Comparison of ENCODE assay signal across 11 cellular contexts in the genomic region with DNA sequence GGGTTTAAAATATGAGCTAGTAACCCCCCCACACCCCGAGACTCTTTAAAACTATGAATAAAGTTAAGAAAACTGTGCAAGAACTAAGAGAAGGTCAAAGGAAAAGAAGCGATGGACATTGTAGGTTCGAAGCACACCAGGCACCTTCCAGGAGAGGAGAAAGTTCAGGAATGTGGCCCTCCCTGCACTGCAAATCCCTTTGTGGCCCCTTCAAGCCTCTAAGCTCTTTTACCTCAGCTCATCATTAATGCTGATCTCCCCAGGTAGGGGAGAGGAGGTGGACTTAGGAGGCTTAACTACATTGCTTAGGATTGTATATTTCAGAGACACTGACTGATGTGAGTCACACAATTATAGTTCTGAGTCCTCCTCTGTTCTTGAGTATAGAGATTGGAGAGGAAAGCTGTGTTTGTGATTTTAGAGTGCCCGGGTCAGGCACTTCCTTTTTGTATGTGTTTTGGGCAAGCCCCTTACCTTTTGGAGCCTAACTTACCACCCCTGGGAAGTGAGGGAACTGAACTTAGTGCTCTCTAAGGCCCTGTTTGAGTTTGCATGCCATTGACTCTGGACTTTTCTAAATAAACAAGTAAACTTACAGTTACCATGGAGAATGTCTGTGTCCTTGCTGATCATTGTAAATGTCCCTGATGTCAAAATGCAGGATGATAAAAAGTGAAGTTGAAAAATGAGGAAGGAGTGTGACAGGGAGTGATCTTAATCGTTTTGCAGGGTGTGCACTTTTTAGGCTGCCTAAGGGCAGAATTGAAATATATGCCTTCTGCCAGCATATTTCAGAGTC.
DNase-seq lines count a peak whose midpoint lies in the region; ATAC-seq and TF ChIP-seq lines count a peak whose summit lies in the region.
"Had no signal": no experiment of that assay in that cellular context is flagged by ENCODE, and none has a peak within 500 bp of the region (broad histone marks: within the 10 kb centered on the region; RNA-seq: fewer than 3 reads in every experiment).

No MANE protein-coding gene starts in this region.

- no peaks in the 10 kb centered on the region for H3K4me1 ChIP-seq in SK-N-SH (ENCODE audit: control insufficient read depth in 1 of 2, insufficient read depth in 2 of 2, low read depth in 1 of 2, low read length in 1 of 2)
- H3K4me1 ChIP-seq in ovary (ENCODE audit: insufficient read depth): no peaks in the 10 kb centered on the region

- TF ChIP-seq POLR2A in ovary (IDR thresholded peaks at IDR 0.05): no peak

- no peaks in the 10 kb centered on the region for H3K4me1 Mint-ChIP-seq in activated naive CD8-positive, alpha-beta T cell treated with anti-CD3 and anti-CD28 coated beads for 36 hours
- peaks cover 6% of the 10 kb centered on the region for H3K4me1 Mint-ChIP-seq in type B pancreatic cell (ENCODE audit: unreplicated experiment)

- no peaks in the 10 kb centered on the region for H4K20me1 ChIP-seq in SK-N-SH (ENCODE audit: insufficient read depth)

- H3K4me2 ChIP-seq in SK-N-SH: no peak overlapping the region

- ATAC-seq in SK-N-SH treated with all-trans-retinoic acid at 6 μM for 48 hours (0 out of 3 replicates have a peak, but pooled peaks have one; percentile 51), left lobe of liver (peak; percentile 30)

- CTCF ChIA-PET in SK-N-SH (lab: Yijun Ruan, JAX): interaction anchor here (1.0 kb wide), 1 partner anchor 19 kb away, joined by 3 read pairs; no protein-coding TSS in a partner anchor

- H3K4me3 Mint-ChIP-seq in activated naive CD8-positive, alpha-beta T cell treated with anti-CD3 and anti-CD28 coated beads for 36 hours: no peak overlapping the region
- H3K4me3 Mint-ChIP-seq in type B pancreatic cell: no peak overlapping the region

- DNase-seq in SK-N-SH: no peak
- DNase-seq in activated naive CD8-positive, alpha-beta T cell treated with anti-CD3 and anti-CD28 coated beads for 36 hours: no peak
- DNase-seq in left lobe of liver (ENCODE audit: low spot score): no peak
- DNase-seq in type B pancreatic cell (ENCODE audit: extremely low spot score, unreplicated experiment): no peak
- DNase-seq in ovary: no peak
- no peak for DNase-seq in GOT3 (lab: John Stamatoyannopoulos, UW)
- DNase-seq in occipital lobe (lab: John Stamatoyannopoulos, UW): no peak
- DNase-seq: 8988T, cerebellar nuclear complex, NCI-H187 had no signal

- POLR2A ChIA-PET in SK-N-SH (lab: Yijun Ruan, JAX): no interaction called here

- peaks cover 5% of the 10 kb centered on the region for H3K27me3 Mint-ChIP-seq in activated naive CD8-positive, alpha-beta T cell treated with anti-CD3 and anti-CD28 coated beads for 36 hours
- peaks cover 26% of the 10 kb centered on the region for H3K27me3 Mint-ChIP-seq in type B pancreatic cell

- no peaks in the 10 kb centered on the region for H3K79me2 ChIP-seq in SK-N-SH (ENCODE audit: insufficient read depth)

- WGBS in SK-N-SH (ENCODE audit: low lambda C conversion rate): 74% methylated on average over 5 of the region's 5 CpGs
- WGBS in ovary, 3 donors: 80 to 84% (median 84%) methylated on average over 5 of the region's 5 CpGs

- TF ChIP-seq CTCF in SK-N-SH (IDR thresholded peaks at IDR 0.05) (no peak), type B pancreatic cell (conservative IDR thresholded peaks at IDR 0.05) (no peak), ovary (IDR thresholded peaks at IDR 0.05) (no peak)

- intact Hi-C loops in ovary (cut with DNase I): no loop called here

- peak overlapping the region; percentile 14 for H3K27ac Mint-ChIP-seq in activated naive CD8-positive, alpha-beta T cell treated with anti-CD3 and anti-CD28 coated beads for 36 hours
- H3K27ac Mint-ChIP-seq in type B pancreatic cell: peak overlapping the region; percentile 9

- TF ChIP-seq EP300 in SK-N-SH (IDR thresholded peaks at IDR 0.05; ENCODE audit: borderline replicate concordance in 1 of 2, low read depth in 1 of 2, low read length in 1 of 2) (no peak), ovary (IDR thresholded peaks at IDR 0.05) (no peak)

- H3F3A ChIP-seq in SK-N-SH (replicated peaks; ENCODE audit: insufficient read depth): no peaks in the 10 kb centered on the region

- no peak overlapping the region for H3K9ac ChIP-seq in SK-N-SH

- H3K27ac ChIP-seq in SK-N-SH (ENCODE audit: low read depth in 2 of 2, low read length in 1 of 2): no peak overlapping the region
- no peak overlapping the region for H3K27ac ChIP-seq in ovary

- H3K27me3 ChIP-seq in SK-N-SH (ENCODE audit: insufficient read depth) (no peaks in the 10 kb centered on the region), ovary (no peaks in the 10 kb centered on the region)

- no peak overlapping the region for H3K4me3 ChIP-seq in SK-N-SH (ENCODE audit: low read depth in 2 of 2, low read length in 1 of 2)
- no peak overlapping the region for H3K4me3 ChIP-seq in ovary

- H3K9me3 Mint-ChIP-seq in activated naive CD8-positive, alpha-beta T cell treated with anti-CD3 and anti-CD28 coated beads for 36 hours: no peaks in the 10 kb centered on the region
- no peaks in the 10 kb centered on the region for H3K9me3 Mint-ChIP-seq in type B pancreatic cell

- H3K36me3 Mint-ChIP-seq in activated naive CD8-positive, alpha-beta T cell treated with anti-CD3 and anti-CD28 coated beads for 36 hours: no peaks in the 10 kb centered on the region
- no peaks in the 10 kb centered on the region for H3K36me3 Mint-ChIP-seq in type B pancreatic cell

- H3K9me2 ChIP-seq in SK-N-SH: no peaks in the 10 kb centered on the region

- TF ChIP-seq RAD21 in SK-N-SH (IDR thresholded peaks at IDR 0.05; ENCODE audit: low read length): no peak

- no peak overlapping the region for H2AFZ ChIP-seq in SK-N-SH (ENCODE audit: low read depth)

- H3K9me3 ChIP-seq in SK-N-SH: no peaks in the 10 kb centered on the region
- no peaks in the 10 kb centered on the region for H3K9me3 ChIP-seq in ovary

- H3K36me3 ChIP-seq in SK-N-SH (replicated peaks in 1 of 2; ENCODE audit: control insufficient read depth in 1 of 2, insufficient read depth in 2 of 2, low read length in 1 of 2) (no peaks in the 10 kb centered on the region), ovary (no peaks in the 10 kb centered on the region)

TF ChIP-seq in SK-N-SH treated with all-trans-retinoic acid at 6 μM for 48 hours, 23 proteins besides CTCF, POLR2A, EP300 and RAD21 (continues in another document):
- TF ChIP-seq ESRRG (CRISPR knock-in tag; IDR thresholded peaks at IDR 0.05) (no peak), PPARA (CRISPR knock-in tag; IDR thresholded peaks at IDR 0.05; ENCODE audit: borderline replicate concordance) (no peak), OSR1 (CRISPR knock-in tag; IDR thresholded peaks at IDR 0.05) (no peak)
- TF ChIP-seq, protein P1, sequence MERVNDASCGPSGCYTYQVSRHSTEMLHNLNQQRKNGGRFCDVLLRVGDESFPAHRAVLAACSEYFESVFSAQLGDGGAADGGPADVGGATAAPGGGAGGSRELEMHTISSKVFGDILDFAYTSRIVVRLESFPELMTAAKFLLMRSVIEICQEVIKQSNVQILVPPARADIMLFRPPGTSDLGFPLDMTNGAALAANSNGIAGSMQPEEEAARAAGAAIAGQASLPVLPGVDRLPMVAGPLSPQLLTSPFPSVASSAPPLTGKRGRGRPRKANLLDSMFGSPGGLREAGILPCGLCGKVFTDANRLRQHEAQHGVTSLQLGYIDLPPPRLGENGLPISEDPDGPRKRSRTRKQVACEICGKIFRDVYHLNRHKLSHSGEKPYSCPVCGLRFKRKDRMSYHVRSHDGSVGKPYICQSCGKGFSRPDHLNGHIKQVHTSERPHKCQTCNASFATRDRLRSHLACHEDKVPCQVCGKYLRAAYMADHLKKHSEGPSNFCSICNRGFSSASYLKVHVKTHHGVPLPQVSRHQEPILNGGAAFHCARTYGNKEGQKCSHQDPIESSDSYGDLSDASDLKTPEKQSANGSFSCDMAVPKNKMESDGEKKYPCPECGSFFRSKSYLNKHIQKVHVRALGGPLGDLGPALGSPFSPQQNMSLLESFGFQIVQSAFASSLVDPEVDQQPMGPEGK (CRISPR knock-in tag; IDR thresholded peaks at IDR 0.05; ENCODE audit: borderline replicate concordance): no peak

TF ChIP-seq in SK-N-SH, 30 proteins besides CTCF, POLR2A, EP300 and RAD21:
- TF ChIP-seq, protein P2, sequence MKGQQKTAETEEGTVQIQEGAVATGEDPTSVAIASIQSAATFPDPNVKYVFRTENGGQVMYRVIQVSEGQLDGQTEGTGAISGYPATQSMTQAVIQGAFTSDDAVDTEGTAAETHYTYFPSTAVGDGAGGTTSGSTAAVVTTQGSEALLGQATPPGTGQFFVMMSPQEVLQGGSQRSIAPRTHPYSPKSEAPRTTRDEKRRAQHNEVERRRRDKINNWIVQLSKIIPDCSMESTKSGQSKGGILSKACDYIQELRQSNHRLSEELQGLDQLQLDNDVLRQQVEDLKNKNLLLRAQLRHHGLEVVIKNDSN (IDR thresholded peaks at IDR 0.05; ENCODE audit: borderline replicate concordance, low read depth): no peak
- TF ChIP-seq NRF1 (IDR thresholded peaks at IDR 0.05; ENCODE audit: low read depth, low read length) (no peak), RFX5 (IDR thresholded peaks at IDR 0.05; ENCODE audit: low read length) (no peak)
